8 cellular contexts compared by ENCODE assay signal in genomic region chr18:21742323-21742687, GRCh38. TPM values are rescaled to one million over a fixed set of nuclear protein-coding genes. Genes with fewer than 3 reads are reported as not detected.
DNase-seq lines count a peak whose midpoint lies in the region; ATAC-seq and TF ChIP-seq lines count a peak whose summit lies in the region.

No MANE protein-coding gene starts in this region.

- peaks cover 41 to 43% of the 10 kb centered on the region in 2 donors for H3K4me1 ChIP-seq in gastrocnemius medialis

- no peak for TF ChIP-seq POLR2A in gastrocnemius medialis (IDR thresholded peaks at IDR 0.05)

- H3K27ac ChIP-seq in SK-N-MC (no peak overlapping the region), gastrocnemius medialis (peak overlapping the region in 3 of 4 donors; percentile 92 to 99 (median 94))

- intact Hi-C loops in gastrocnemius medialis (cut with DNase I; ENCODE audit: low total_unique reads) = no loop called here

- DNase-seq in H7 (no peak), SK-N-MC (ENCODE audit: low read depth, low spot score) (no peak), fibroblast of mammary gland (ENCODE audit: low read depth) (peak; percentile 47), gastrocnemius medialis (no peak), OCI-M2 (lab: John Stamatoyannopoulos, UW; ENCODE audit: unreplicated experiment) (no peak), NCI-H2081 (lab: John Stamatoyannopoulos, UW) (no peak), DMS153 treated with DMSO at 0.1 percent for 48 hours (lab: John Stamatoyannopoulos, UW; ENCODE audit: unreplicated experiment) (no peak)
- no peak for DNase-seq in activated CD4-positive, alpha-beta T cell treated with anti-CD3 and anti-CD28 coated beads for 4 hours

- ATAC-seq in gastrocnemius medialis = no peak

- H3K36me3 ChIP-seq in H7 (replicated peaks; ENCODE audit: control insufficient read depth, insufficient read depth, low read length) (no peaks in the 10 kb centered on the region), SK-N-MC (ENCODE audit: insufficient read depth, low read length) (no peaks in the 10 kb centered on the region), gastrocnemius medialis (no peaks in the 10 kb centered on the region)

- H3K4me3 ChIP-seq in H7 (ENCODE audit: insufficient read depth, low read depth, low read length) = peak overlapping the region; percentile 73
- H3K4me3 ChIP-seq in SK-N-MC = peak overlapping the region; percentile 98
- peak overlapping the region; percentile 87 for H3K4me3 ChIP-seq in fibroblast of mammary gland (ENCODE audit: control insufficient read depth, low read depth, low read length)
- peak overlapping the region; percentile 65 to 97 (median 81) for H3K4me3 ChIP-seq in gastrocnemius medialis

- in situ Hi-C loops in gastrocnemius medialis (cut with MboI; ENCODE audit: low sequenced_read_pairs in 4 of 4) = no loop called here

- H3K9me3 ChIP-seq in SK-N-MC (ENCODE audit: low read depth, low read length) = no peaks in the 10 kb centered on the region
- no peaks in the 10 kb centered on the region for H3K9me3 ChIP-seq in gastrocnemius medialis

- H3K27me3 ChIP-seq in H7 (ENCODE audit: control insufficient read depth, insufficient read depth, low read length) = no peaks in the 10 kb centered on the region
- H3K27me3 ChIP-seq in gastrocnemius medialis = no peaks in the 10 kb centered on the region

- peak overlapping the region; percentile 96 for H3K9ac ChIP-seq in SK-N-MC (ENCODE audit: insufficient read length)

- TF ChIP-seq CTCF in fibroblast of mammary gland (conservative IDR thresholded peaks at IDR 0.05; ENCODE audit: control insufficient read depth, insufficient read depth, low read depth, low read length) (no peak), gastrocnemius medialis (IDR thresholded peaks at IDR 0.05 in 4 of 5, conservative IDR thresholded peaks at IDR 0.05 in 1 of 5) (no peak)

RNA-seq across cellular contexts. Expression of gene MIB1, which starts 1.7 kb away (rescaled TPM):
- 46.1 and 64.3 TPM in 2 replicates for total RNA-seq in H7 (2014; rRNA removed; shearing (Covaris generic))
- 10 to 100 TPM; 16.4 to 22.3 (median 21.6) TPM for total RNA-seq in gastrocnemius medialis

RNA-seq across cellular contexts. Expression of gene ABHD3, which starts 37.7 kb away (rescaled TPM):
- 5.5 and 6.9 TPM in 2 replicates for total RNA-seq in H7 (2014; rRNA removed; shearing (Covaris generic))
- total RNA-seq in gastrocnemius medialis = 1 to 10 TPM; 3.8 to 4.5 (median 4.2) TPM
